ENCODE assay signal across 21 cellular contexts in the genomic region with DNA sequence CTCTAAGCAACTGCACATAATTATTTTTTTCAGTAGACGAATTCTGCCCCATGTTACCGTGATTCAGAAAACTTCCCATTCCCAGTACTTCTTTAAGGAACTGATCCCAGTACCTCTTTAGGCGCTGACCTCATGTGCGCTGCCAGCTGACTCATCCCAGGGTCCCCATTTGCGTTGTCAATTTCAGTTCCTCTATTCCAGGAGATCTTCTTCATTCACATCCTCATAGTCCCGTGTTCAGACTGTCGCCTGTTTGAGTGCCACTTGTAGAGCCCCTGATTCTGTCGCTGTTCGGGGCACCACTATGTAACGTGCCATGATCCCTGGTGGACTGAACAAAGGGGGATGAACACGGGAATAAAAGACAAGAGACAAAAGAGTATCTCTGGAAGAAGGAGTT. TPM values are rescaled to one million over a fixed set of nuclear protein-coding genes. Genes with fewer than 3 reads are reported as not detected.
DNase-seq lines count a peak whose midpoint lies in the region; ATAC-seq, FAIRE-seq and TF ChIP-seq lines count a peak whose summit lies in the region.
"Had no signal": no experiment of that assay in that cellular context is flagged by ENCODE, and none has a peak within 500 bp of the region (broad histone marks: within the 10 kb centered on the region; RNA-seq: fewer than 3 reads in every experiment).

No MANE protein-coding gene starts in this region.

- H3K27me3 ChIP-seq in right lobe of liver, result no peaks in the 10 kb centered on the region
- H3K27me3 ChIP-seq in HepG2 (ENCODE audit: control insufficient read depth in 1 of 2, insufficient read depth in 2 of 2, low read length in 2 of 2), result no peaks in the 10 kb centered on the region
- H3K27me3 ChIP-seq: tibial nerve had no signal

- CTCF ChIA-PET in HepG2 (lab: Yijun Ruan, JAX; ENCODE audit: low intra/inter-chr PET ratio, low total read pairs), result no interaction called here

- FAIRE-seq in HepG2 (lab: Jason Lieb, UNC), result no peak

- BruUV-seq in HepG2 (replicated peaks; lab: Mats Ljungman, UMichigan), result no TSS peak

- intact Hi-C loops in right lobe of liver (cut with DNase I) (no loop called here), HepG2 (cut with micrococcal nuclease; ENCODE audit: unreplicated experiment) (no loop called here), Right ventricle myocardium superior (cut with DNase I) (loop anchor here (10.0 kb wide), 1 partner anchor 97 kb away; no protein-coding TSS in a partner anchor)

- DNase-seq in right lobe of liver (peak in 2 of 3 donors; percentile 45 to 56), HepG2 (ENCODE audit: low spot score) (no peak), Right ventricle myocardium superior (peak; percentile 61), pons (ENCODE audit: low spot score) (peak; percentile 80)
- DNase-seq in activated CD4-positive, CD25-positive, alpha-beta regulatory T cell treated with anti-CD3 and anti-CD28 coated beads, Interleukin-2, amount 50 U/mL, for 72 hours, result no peak
- no peak for DNase-seq in activated naive CD4-positive, alpha-beta T cell treated with anti-CD3 and anti-CD28 coated beads, Interleukin-2, amount 50 U/mL, for 16 hours
- DNase-seq: DMS153; effector CD4-positive, alpha-beta T cell; H9; kidney glomerular epithelial cell; NCI-H2227 treated with DMSO at 0.1 percent for 48 hours; SHP77; T-helper 1 cell had no signal

- POLR2A ChIA-PET in HepG2 (lab: Yijun Ruan, JAX), result no interaction called here

- in situ Hi-C loops in HepG2 (cut with HindIII; ENCODE audit: extremely low pct_ligation_motif_present, low pct_unique_long_range_greater_than_20kb), result no loop called here

- H3K27ac ChIP-seq in right lobe of liver (no peak overlapping the region), HepG2 (ENCODE audit: extremely low read length, insufficient read depth, low read length) (no peak overlapping the region)
- H3K27ac ChIP-seq: C4-2B had no signal

- TF ChIP-seq RAD21 in HepG2 (CRISPR knock-in tag; IDR thresholded peaks at IDR 0.05), result no peak

- H3K79me2 ChIP-seq in HepG2 (ENCODE audit: insufficient read depth, low read length), result no peaks in the 10 kb centered on the region

- H3K9me3 ChIP-seq in right lobe of liver, result no peaks in the 10 kb centered on the region
- peaks cover 40% of the 10 kb centered on the region for H3K9me3 ChIP-seq in HepG2 (ENCODE audit: low read length)

- 71% methylated on average over 11 of the region's 11 CpGs for WGBS in right lobe of liver (ENCODE audit: insufficient coverage, low coverage, low lambda C conversion rate, missing lambda C conversion rate)
- WGBS in HepG2 (ENCODE audit: low lambda C conversion rate), result 46% methylated on average over 11 of the region's 11 CpGs

- TF ChIP-seq POLR2A in right lobe of liver (IDR thresholded peaks at IDR 0.05) (peak; percentile 17), HepG2 (IDR thresholded peaks at IDR 0.05; ENCODE audit: insufficient read depth in 1 of 2, low read depth in 2 of 2, low read length in 2 of 2) (no peak)

- H3K9ac ChIP-seq in HepG2 (ENCODE audit: insufficient read depth, low read depth, low read length), result no peak overlapping the region

- no peaks in the 10 kb centered on the region for H3K36me3 ChIP-seq in right lobe of liver
- H3K36me3 ChIP-seq in HepG2 (replicated peaks in 1 of 2; ENCODE audit: control insufficient read depth in 1 of 2, insufficient read depth in 2 of 2, low read length in 2 of 2), result no peaks in the 10 kb centered on the region
- H3K36me3 ChIP-seq: tibial nerve had no signal

- H2AFZ ChIP-seq in HepG2 (ENCODE audit: low read length), result no peak overlapping the region

- no peak for TF ChIP-seq EP300 in HepG2 (IDR thresholded peaks at IDR 0.05; ENCODE audit: low read depth in 2 of 2, low read length in 2 of 2)
- no peak for TF ChIP-seq EP300 in HepG2 (CRISPR knock-in tag; IDR thresholded peaks at IDR 0.05; ENCODE audit: borderline replicate concordance)

- no peaks in the 10 kb centered on the region for H4K20me1 ChIP-seq in HepG2 (ENCODE audit: insufficient read depth, low read length)

- H3K4me1 ChIP-seq in right lobe of liver, result no peaks in the 10 kb centered on the region
- peaks cover 39% of the 10 kb centered on the region for H3K4me1 ChIP-seq in HepG2 (ENCODE audit: insufficient read depth, low read length)

- no peak overlapping the region for H3K4me2 ChIP-seq in HepG2 (ENCODE audit: low read depth, low read length)

- TF ChIP-seq CTCF in right lobe of liver (IDR thresholded peaks at IDR 0.05), result no peak
- TF ChIP-seq CTCF in HepG2 (CRISPR knock-in tag; IDR thresholded peaks at IDR 0.05), result no peak

- ATAC-seq in right lobe of liver, result peak in 3 of 4 donors; percentile 44 to 68 (median 68)
- no peak for ATAC-seq in HepG2
- ATAC-seq in Right ventricle myocardium superior (ENCODE audit: poor library complexity), result peak; percentile 59
- ATAC-seq in GM18867 (IDR thresholded peaks at IDR 0.05; ENCODE audit: unreplicated experiment), result no peak
- ATAC-seq in GM21576 (IDR thresholded peaks at IDR 0.05; ENCODE audit: unreplicated experiment), result no peak
- ATAC-seq: WTC11 had no signal

- H3K4me3 ChIP-seq in right lobe of liver, result no peak overlapping the region
- no peak overlapping the region for H3K4me3 ChIP-seq in HepG2 (replicated peaks in 1 of 3; ENCODE audit: insufficient read depth in 1 of 3, low read depth in 2 of 3, low read length in 3 of 3)
- H3K4me3 ChIP-seq: tibial nerve had no signal

RNA-seq across cellular contexts. Expression of a gene that starts 16.4 kb away (rescaled TPM):
- total RNA-seq in right lobe of liver, result 10 to 100 TPM in 1 of 6 experiments, 1 to 10 TPM in 5; 2.2 to 13.9 (median 4.6) TPM
- not detected in 2 replicates for total RNA-seq in HepG2 (2016; rRNA removed; fragmentation: Illumina TruSeq; extraction: Trizol)
- not detected in 2 replicates for total RNA-seq in HepG2 (2016; cell fraction: cytosol; rRNA removed; fragmentation: Illumina TruSeq; extraction: Trizol; ENCODE audit: low read depth)
- total RNA-seq in HepG2 (2016; cell fraction: insoluble cytoplasmic fraction; rRNA removed; fragmentation: Illumina TruSeq; extraction: Trizol), result not detected in 2 replicates
- not detected in 2 replicates for total RNA-seq in HepG2 (2016; cell fraction: membrane; rRNA removed; fragmentation: Illumina TruSeq; extraction: Trizol)
- not detected in 2 replicates for total RNA-seq in HepG2 (2016; cell fraction: nucleus; rRNA removed; fragmentation: Illumina TruSeq; extraction: Trizol)
- 0.12 TPM in 1 of 2 replicates, not detected in the other for polyA plus RNA-seq in HepG2 (2011; rRNA removed)
- 0.03 and 0.05 TPM in 2 replicates for polyA plus RNA-seq in HepG2 (2011; cell fraction: cytosol; rRNA removed)
- polyA plus RNA-seq in HepG2 (2011; cell fraction: nucleus; rRNA removed), result not detected in 2 replicates
- polyA plus RNA-seq in HepG2 (2012), result 0.07 and 0.08 TPM in 2 replicates
- not detected in 2 replicates for polyA plus RNA-seq in HepG2 (2016; cell fraction: cytosol; fragmentation: Illumina TruSeq; extraction: Trizol; ENCODE audit: low read depth)
- not detected in 2 replicates for polyA plus RNA-seq in HepG2 (2016; cell fraction: insoluble cytoplasmic fraction; fragmentation: Illumina TruSeq; extraction: Trizol; ENCODE audit: low read depth)
- not detected in 2 replicates for polyA plus RNA-seq in HepG2 (2016; cell fraction: membrane; fragmentation: Illumina TruSeq; extraction: Trizol; ENCODE audit: low read depth)
- polyA plus RNA-seq in HepG2 (2016; cell fraction: nucleus; fragmentation: Illumina TruSeq; extraction: Trizol; ENCODE audit: insufficient read depth, low read depth), result not detected in 2 replicates
- not detected in 2 replicates for polyA minus RNA-seq in HepG2 (2011; rRNA and poly(A)+ RNA removed; ENCODE audit: low replicate concordance)
- not detected in 2 replicates for polyA minus RNA-seq in HepG2 (2011; cell fraction: cytosol; rRNA and poly(A)+ RNA removed)
- not detected in 2 replicates for polyA minus RNA-seq in HepG2 (2011; cell fraction: nucleus; rRNA and poly(A)+ RNA removed)
- 4.0 TPM for total RNA-seq in Right ventricle myocardium superior
- total RNA-seq: A172; activated T-helper 1 cell treated with anti-CD3 and anti-CD28 coated beads, Interleukin-12 subunit alpha, Interleukin-12 subunit beta, Interleukin-2, Interleukin-4 antibody, amounts not matched to agents 30 ng/mL and 10 ng/mL and 1 ng/mL, durations not matched to agents 14 hours and 24 hours and 36 hours; H9; LHCN-M2; WTC11 had no signal

RNA-seq across cellular contexts. Expression of a gene that starts 50.4 kb away (rescaled TPM):
- total RNA-seq in right lobe of liver (1 to 10 TPM in 3 of 6 experiments, under 1 TPM in 3; 0.75 to 1.6 (median 1.1) TPM), HepG2 (2016; rRNA removed; fragmentation: Illumina TruSeq; extraction: Trizol) (not detected in 2 replicates), Right ventricle myocardium superior (0.59 TPM)
- not detected in 2 replicates for total RNA-seq in HepG2 (2016; cell fraction: cytosol; rRNA removed; fragmentation: Illumina TruSeq; extraction: Trizol; ENCODE audit: low read depth)
- not detected in 2 replicates for total RNA-seq in HepG2 (2016; cell fraction: insoluble cytoplasmic fraction; rRNA removed; fragmentation: Illumina TruSeq; extraction: Trizol)
- total RNA-seq in HepG2 (2016; cell fraction: membrane; rRNA removed; fragmentation: Illumina TruSeq; extraction: Trizol), result not detected in 2 replicates
- not detected in 2 replicates for total RNA-seq in HepG2 (2016; cell fraction: nucleus; rRNA removed; fragmentation: Illumina TruSeq; extraction: Trizol)
- polyA plus RNA-seq in HepG2 (2011; rRNA removed), result not detected in 2 replicates
- polyA plus RNA-seq in HepG2 (2011; cell fraction: cytosol; rRNA removed), result not detected in 2 replicates
- not detected in 2 replicates for polyA plus RNA-seq in HepG2 (2011; cell fraction: nucleus; rRNA removed)
- polyA plus RNA-seq in HepG2 (2012), result not detected in 2 replicates
- polyA plus RNA-seq in HepG2 (2016; cell fraction: cytosol; fragmentation: Illumina TruSeq; extraction: Trizol; ENCODE audit: low read depth), result not detected in 2 replicates
- not detected in 2 replicates for polyA plus RNA-seq in HepG2 (2016; cell fraction: insoluble cytoplasmic fraction; fragmentation: Illumina TruSeq; extraction: Trizol; ENCODE audit: low read depth)
- polyA plus RNA-seq in HepG2 (2016; cell fraction: membrane; fragmentation: Illumina TruSeq; extraction: Trizol; ENCODE audit: low read depth), result not detected in 2 replicates
- not detected in 2 replicates for polyA plus RNA-seq in HepG2 (2016; cell fraction: nucleus; fragmentation: Illumina TruSeq; extraction: Trizol; ENCODE audit: insufficient read depth, low read depth)
- not detected in 2 replicates for polyA minus RNA-seq in HepG2 (2011; rRNA and poly(A)+ RNA removed; ENCODE audit: low replicate concordance)
- polyA minus RNA-seq in HepG2 (2011; cell fraction: cytosol; rRNA and poly(A)+ RNA removed), result not detected in 2 replicates
- not detected in 2 replicates for polyA minus RNA-seq in HepG2 (2011; cell fraction: nucleus; rRNA and poly(A)+ RNA removed)
- total RNA-seq: A172; activated T-helper 1 cell treated with anti-CD3 and anti-CD28 coated beads, Interleukin-12 subunit alpha, Interleukin-12 subunit beta, Interleukin-2, Interleukin-4 antibody, amounts not matched to agents 30 ng/mL and 10 ng/mL and 1 ng/mL, durations not matched to agents 14 hours and 24 hours and 36 hours; H9 had no signal

RNA-seq across cellular contexts. Expression of a gene that starts 59.7 kb away (rescaled TPM):
- total RNA-seq in right lobe of liver, result 1 to 10 TPM; 1.1 to 9.0 (median 5.2) TPM
- not detected in 2 replicates for total RNA-seq in HepG2 (2016; rRNA removed; fragmentation: Illumina TruSeq; extraction: Trizol)
- total RNA-seq in HepG2 (2016; cell fraction: cytosol; rRNA removed; fragmentation: Illumina TruSeq; extraction: Trizol; ENCODE audit: low read depth), result not detected in 2 replicates
- not detected in 2 replicates for total RNA-seq in HepG2 (2016; cell fraction: insoluble cytoplasmic fraction; rRNA removed; fragmentation: Illumina TruSeq; extraction: Trizol)
- not detected in 2 replicates for total RNA-seq in HepG2 (2016; cell fraction: membrane; rRNA removed; fragmentation: Illumina TruSeq; extraction: Trizol)
- total RNA-seq in HepG2 (2016; cell fraction: nucleus; rRNA removed; fragmentation: Illumina TruSeq; extraction: Trizol), result not detected in 2 replicates
- 0.07 TPM in 1 of 2 replicates, not detected in the other for polyA plus RNA-seq in HepG2 (2011; rRNA removed)
- polyA plus RNA-seq in HepG2 (2011; cell fraction: cytosol; rRNA removed), result 0.03 TPM in 1 of 2 replicates, not detected in the other
- not detected in 2 replicates for polyA plus RNA-seq in HepG2 (2011; cell fraction: nucleus; rRNA removed)
- polyA plus RNA-seq in HepG2 (2012), result 0.27 TPM in 1 of 2 replicates, not detected in the other
- not detected in 2 replicates for polyA plus RNA-seq in HepG2 (2016; cell fraction: cytosol; fragmentation: Illumina TruSeq; extraction: Trizol; ENCODE audit: low read depth)
- polyA plus RNA-seq in HepG2 (2016; cell fraction: insoluble cytoplasmic fraction; fragmentation: Illumina TruSeq; extraction: Trizol; ENCODE audit: low read depth), result not detected in 2 replicates
- polyA plus RNA-seq in HepG2 (2016; cell fraction: membrane; fragmentation: Illumina TruSeq; extraction: Trizol; ENCODE audit: low read depth), result not detected in 2 replicates
- not detected in 2 replicates for polyA plus RNA-seq in HepG2 (2016; cell fraction: nucleus; fragmentation: Illumina TruSeq; extraction: Trizol; ENCODE audit: insufficient read depth, low read depth)
- not detected in 2 replicates for polyA minus RNA-seq in HepG2 (2011; rRNA and poly(A)+ RNA removed; ENCODE audit: low replicate concordance)
- not detected in 2 replicates for polyA minus RNA-seq in HepG2 (2011; cell fraction: cytosol; rRNA and poly(A)+ RNA removed)
- not detected in 2 replicates for polyA minus RNA-seq in HepG2 (2011; cell fraction: nucleus; rRNA and poly(A)+ RNA removed)
- total RNA-seq in Right ventricle myocardium superior, result 3.5 TPM
- total RNA-seq: A172; activated T-helper 1 cell treated with anti-CD3 and anti-CD28 coated beads, Interleukin-12 subunit alpha, Interleukin-12 subunit beta, Interleukin-2, Interleukin-4 antibody, amounts not matched to agents 30 ng/mL and 10 ng/mL and 1 ng/mL, durations not matched to agents 14 hours and 24 hours and 36 hours; H9 had no signal

Comparison
In these comparisons a context has a peak if more than half of its experiments do, and no peak if none do; other contexts are left out.
1. ATAC-seq: peak in right lobe of liver (3 of 4) and Right ventricle myocardium superior (single experiment); none in HepG2 (single experiment), GM18867 (single experiment) and GM21576 (single experiment).
2. DNase-seq: peak in right lobe of liver (2 of 3), Right ventricle myocardium superior (single experiment) and pons (single experiment); none in HepG2 (single experiment), activated CD4-positive, CD25-positive, alpha-beta regulatory T cell treated with anti-CD3 and anti-CD28 coated beads, Interleukin-2, amount 50 U/mL, for 72 hours (single experiment) and activated naive CD4-positive, alpha-beta T cell treated with anti-CD3 and anti-CD28 coated beads, Interleukin-2, amount 50 U/mL, for 16 hours (single experiment).